ENCODE assay signal across 15 cellular contexts in genomic region chr3:13098605-13099004, GRCh38.
"Had no signal": no experiment of that assay in that cellular context is flagged by ENCODE, and none has a peak within 500 bp of the region (broad histone marks: within the 10 kb centered on the region; RNA-seq: fewer than 3 reads in every experiment).

No MANE protein-coding gene starts in this region.

- DNase-seq: activated CD4-positive, alpha-beta memory T cell treated with anti-CD3 and anti-CD28 coated beads, Interleukin-2, amount 10 ng/mL, durations not matched to agents 7 days and 5 days; activated CD4-positive, alpha-beta T cell treated with anti-CD3 and anti-CD28 coated beads, Interleukin-2, amount 10 ng/mL, durations not matched to agents 24 days and 14 days; activated gamma-delta T cell; activated naive CD4-positive, alpha-beta T cell treated with anti-CD3 and anti-CD28 coated beads, Interleukin-2, amount 50 U/mL, for 16 hours; activated naive CD8-positive, alpha-beta T cell treated with anti-CD3 and anti-CD28 coated beads, Interleukin-2, amount 50 U/mL, for 24 hours; activated T-cell treated with anti-CD3 and anti-CD28 coated beads for 4 hours; islet precursor cell; left cardiac atrium; mesenchymal stem cell; nucleus accumbens; right lobe of liver; stimulated activated CD4-positive, alpha-beta T cell treated with anti-CD3 and anti-CD28 coated beads, Interleukin-1b, Interleukin-23, amount 100 ng/mL, for 48 hours; stomach; transverse colon; uterus had no signal
